ENCODE assay signal across 20 cellular contexts in the genomic region with DNA sequence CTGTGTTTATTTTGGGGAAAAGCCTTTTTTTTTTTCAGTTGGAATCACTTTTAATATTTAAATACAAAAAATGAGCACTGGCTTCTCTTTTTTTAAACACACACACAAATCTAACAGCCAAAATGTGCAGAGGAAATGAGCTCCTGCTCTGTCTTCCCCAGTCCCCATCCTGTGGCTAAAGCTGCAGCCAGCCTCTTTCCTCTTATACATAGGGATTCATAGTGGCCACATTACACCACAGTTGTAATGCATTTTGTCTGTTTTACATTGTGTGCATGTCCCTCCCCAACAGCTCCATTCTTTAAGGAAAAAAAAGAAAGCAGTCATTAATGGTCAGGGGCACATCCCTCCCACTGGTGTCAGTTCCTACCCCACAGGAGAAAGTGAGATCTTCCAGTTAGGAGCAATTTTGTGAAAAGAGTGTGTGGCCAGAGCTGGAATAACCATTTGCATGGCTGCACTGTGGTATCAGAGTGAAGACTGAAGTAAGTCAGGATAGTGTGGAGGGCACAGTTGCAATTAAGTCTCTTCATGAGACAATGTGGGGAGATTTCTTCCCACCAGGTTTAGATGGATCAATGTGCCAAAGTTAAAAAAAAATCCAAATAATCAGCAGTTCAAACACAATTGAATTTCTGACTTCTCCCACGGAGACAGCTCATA.
"Had no signal": no experiment of that assay in that cellular context is flagged by ENCODE, and none has a peak within 500 bp of the region (broad histone marks: within the 10 kb centered on the region; RNA-seq: fewer than 3 reads in every experiment).

No MANE protein-coding gene starts in this region.

- H3K27ac Mint-ChIP-seq: activated CD4-positive, alpha-beta memory T cell treated with anti-CD3 and anti-CD28 coated beads, Interleukin-2, amount 10 ng/mL, durations not matched to agents 7 days and 5 days; activated CD4-positive, alpha-beta T cell treated with anti-CD3 and anti-CD28 coated beads for 36 hours; activated naive CD8-positive, alpha-beta T cell treated with anti-CD3 and anti-CD28 coated beads, Interleukin-2, amount 10 ng/mL, durations not matched to agents 7 days and 5 days; activated T-cell treated with anti-CD3 and anti-CD28 coated beads, Interleukin-2, amount 50 U/mL, for 72 hours; effector memory CD8-positive, alpha-beta T cell; stimulated activated memory B cell treated with anti-CD40 and anti-IgM and Interleukin-4, amounts not matched to agents 10 μg/mL and 1 μg/mL and 100 μg/mL, for 72 hours; T-cell had no signal

- H3K9me3 Mint-ChIP-seq: activated CD4-positive, alpha-beta memory T cell treated with anti-CD3 and anti-CD28 coated beads, Interleukin-2, amount 10 ng/mL, durations not matched to agents 7 days and 5 days; activated naive CD8-positive, alpha-beta T cell treated with anti-CD3 and anti-CD28 coated beads, Interleukin-2, amount 10 ng/mL, durations not matched to agents 7 days and 5 days; activated T-cell treated with anti-CD3 and anti-CD28 coated beads, Interleukin-2, amount 50 U/mL, for 72 hours; effector memory CD8-positive, alpha-beta T cell; stimulated activated memory B cell treated with anti-CD40 and anti-IgM and Interleukin-4, amounts not matched to agents 10 μg/mL and 1 μg/mL and 100 μg/mL, for 72 hours; T-cell had no signal

- H3K9me3 ChIP-seq: gastrocnemius medialis, heart right ventricle, lower lobe of right lung, neutrophil, tibial nerve, uterus had no signal

- DNase-seq: activated CD4-positive, alpha-beta memory T cell treated with anti-CD3 and anti-CD28 coated beads, Interleukin-2, amount 10 ng/mL, durations not matched to agents 7 days and 5 days; activated CD4-positive, alpha-beta T cell treated with anti-CD3 and anti-CD28 coated beads for 36 hours; activated CD8-positive, alpha-beta memory T cell treated with anti-CD3 and anti-CD28 coated beads, Interleukin-2, amount 50 U/mL, for 4 hours; activated naive CD8-positive, alpha-beta T cell treated with anti-CD3 and anti-CD28 coated beads, Interleukin-2, amount 10 ng/mL, durations not matched to agents 7 days and 5 days; activated T-cell treated with anti-CD3 and anti-CD28 coated beads, Interleukin-2, amount 50 U/mL, for 72 hours; anterior cingulate cortex; cortex of kidney; effector memory CD8-positive, alpha-beta T cell; gastrocnemius medialis; heart right ventricle; left colon; lower lobe of right lung; stimulated activated CD4-positive, alpha-beta T cell treated with anti-CD3 and anti-CD28 coated beads, Interleukin-2, amount 100 ng/mL, for 24 hours; T-cell; uterus; WERI-Rb-1 had no signal

- H3K27me3 Mint-ChIP-seq: activated CD4-positive, alpha-beta memory T cell treated with anti-CD3 and anti-CD28 coated beads, Interleukin-2, amount 10 ng/mL, durations not matched to agents 7 days and 5 days; activated CD4-positive, alpha-beta T cell treated with anti-CD3 and anti-CD28 coated beads for 36 hours; activated naive CD8-positive, alpha-beta T cell treated with anti-CD3 and anti-CD28 coated beads, Interleukin-2, amount 10 ng/mL, durations not matched to agents 7 days and 5 days; effector memory CD8-positive, alpha-beta T cell; stimulated activated memory B cell treated with anti-CD40 and anti-IgM and Interleukin-4, amounts not matched to agents 10 μg/mL and 1 μg/mL and 100 μg/mL, for 72 hours; T-cell had no signal

- H3K27ac ChIP-seq: gastrocnemius medialis, lower lobe of right lung, neutrophil, parathyroid adenoma, tibial nerve, uterus, WERI-Rb-1 had no signal

- ATAC-seq: activated CD4-positive, alpha-beta T cell treated with anti-CD3 and anti-CD28 coated beads for 36 hours; activated T-cell treated with anti-CD3 and anti-CD28 coated beads, Interleukin-2, amount 50 U/mL, for 72 hours; effector memory CD8-positive, alpha-beta T cell; gastrocnemius medialis; heart right ventricle; left colon; lower lobe of right lung; stimulated activated memory B cell treated with anti-CD40 and anti-IgM and Interleukin-4, amounts not matched to agents 10 μg/mL and 1 μg/mL and 100 μg/mL, for 72 hours; T-cell had no signal

- H3K4me1 ChIP-seq: gastrocnemius medialis, parathyroid adenoma, uterus had no signal

- H3K4me3 ChIP-seq: gastrocnemius medialis, heart right ventricle, lower lobe of right lung, tibial nerve, uterus had no signal

- H3K27me3 ChIP-seq: gastrocnemius medialis, heart right ventricle, neutrophil, tibial nerve, uterus had no signal

- H3K4me3 Mint-ChIP-seq: activated CD4-positive, alpha-beta memory T cell treated with anti-CD3 and anti-CD28 coated beads, Interleukin-2, amount 10 ng/mL, durations not matched to agents 7 days and 5 days; activated CD4-positive, alpha-beta T cell treated with anti-CD3 and anti-CD28 coated beads for 36 hours; activated naive CD8-positive, alpha-beta T cell treated with anti-CD3 and anti-CD28 coated beads, Interleukin-2, amount 10 ng/mL, durations not matched to agents 7 days and 5 days; activated T-cell treated with anti-CD3 and anti-CD28 coated beads, Interleukin-2, amount 50 U/mL, for 72 hours; effector memory CD8-positive, alpha-beta T cell; stimulated activated memory B cell treated with anti-CD40 and anti-IgM and Interleukin-4, amounts not matched to agents 10 μg/mL and 1 μg/mL and 100 μg/mL, for 72 hours; T-cell had no signal

- H3K36me3 ChIP-seq: gastrocnemius medialis, heart right ventricle, lower lobe of right lung, neutrophil, tibial nerve, uterus, WERI-Rb-1 had no signal
